In the genomic region with DNA sequence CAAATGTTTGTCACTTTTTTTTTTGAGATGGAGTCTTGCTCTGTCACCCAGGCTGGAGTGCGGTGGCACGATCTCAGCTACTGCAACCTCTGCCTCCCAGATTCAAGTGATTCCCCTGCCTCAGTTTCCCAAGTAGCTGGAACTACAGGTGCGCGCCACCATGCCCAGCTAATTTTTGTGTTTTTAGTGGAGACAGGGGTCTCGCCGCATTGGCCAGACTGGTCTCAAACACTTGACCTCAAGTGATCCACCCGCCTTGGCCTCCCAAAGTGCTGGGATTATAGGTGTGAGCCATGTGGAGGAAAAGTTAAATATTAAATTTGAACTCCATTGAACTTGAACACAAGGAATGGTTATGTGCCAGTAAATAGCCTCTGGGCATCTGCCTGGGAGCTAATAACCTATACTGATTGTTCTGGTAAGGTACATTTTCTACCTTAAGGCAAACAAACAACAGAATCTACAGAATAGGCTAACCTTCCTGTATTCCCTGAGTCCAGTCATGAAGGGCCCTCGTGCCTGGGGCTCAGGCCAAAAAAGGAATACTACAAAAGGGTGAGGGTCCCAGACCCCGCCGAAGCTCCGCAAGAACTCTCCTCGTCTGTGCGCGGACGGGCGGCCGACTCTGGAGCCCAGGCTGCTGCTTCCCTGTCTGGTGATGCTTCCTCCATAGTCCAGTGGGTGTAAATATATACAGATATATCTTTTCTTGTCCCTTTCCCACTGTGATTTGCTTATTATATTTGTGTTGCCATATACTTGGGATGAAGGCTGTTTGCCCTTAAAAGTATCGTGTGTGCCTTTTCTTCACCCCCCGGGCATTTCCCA, we compare ENCODE assay signal across 9 cellular contexts.
A peak's percentile ranks its signal among the peaks of the same experiment; 100 is the strongest.
DNase-seq lines count a peak whose midpoint lies in the region; ATAC-seq, FAIRE-seq and TF ChIP-seq lines count a peak whose summit lies in the region.
"Had no signal": no experiment of that assay in that cellular context is flagged by ENCODE, and none has a peak within 500 bp of the region (broad histone marks: within the 10 kb centered on the region; RNA-seq: fewer than 3 reads in every experiment).

No MANE protein-coding gene starts in this region.

- FAIRE-seq in astrocyte (lab: Jason Lieb, UNC) (no peak), HTR-8/SVneo (lab: Jason Lieb, UNC) (no peak)

- H3K4me1 Mint-ChIP-seq in T-helper 1 cell treated with Interleukin-12 subunit alpha and Interleukin-12 subunit beta and Interleukin-4 antibody, amounts not matched to agents 30 μg/mL and 1 μg/mL, for 36 hours (ENCODE audit: low read depth), result peaks cover 5% of the 10 kb centered on the region
- peaks cover 13% of the 10 kb centered on the region for H3K4me1 Mint-ChIP-seq in astrocyte (ENCODE audit: low read depth, unreplicated experiment)

- H3K36me3 Mint-ChIP-seq in T-helper 1 cell treated with Interleukin-12 subunit alpha and Interleukin-12 subunit beta and Interleukin-4 antibody, amounts not matched to agents 30 μg/mL and 1 μg/mL, for 36 hours (ENCODE audit: low read depth), result no peaks in the 10 kb centered on the region
- H3K36me3 Mint-ChIP-seq in astrocyte (ENCODE audit: low read depth, unreplicated experiment), result no peaks in the 10 kb centered on the region

- TF ChIP-seq POLR2A in tibial nerve (IDR thresholded peaks at IDR 0.05), result no peak

- 58 to 63% methylated on average over 18 to 19 of the region's 19 CpGs for WGBS in tibial nerve, 2 donors

- H3K9me3 Mint-ChIP-seq in T-helper 1 cell treated with Interleukin-12 subunit alpha and Interleukin-12 subunit beta and Interleukin-4 antibody, amounts not matched to agents 30 μg/mL and 1 μg/mL, for 36 hours, result no peaks in the 10 kb centered on the region
- no peaks in the 10 kb centered on the region for H3K9me3 Mint-ChIP-seq in astrocyte (ENCODE audit: unreplicated experiment)

- H2AFZ ChIP-seq in astrocyte (ENCODE audit: low read depth, low read length), result peak overlapping the region; percentile 91

- peak overlapping the region; percentile 61 for H3K4me3 ChIP-seq in astrocyte (ENCODE audit: insufficient read depth, low read depth, low read length)
- H3K4me3 ChIP-seq in tibial nerve, result peak overlapping the region; percentile 40 to 57 (median 48)

- no peak for TF ChIP-seq EP300 in tibial nerve (IDR thresholded peaks at IDR 0.05)

- H3K79me2 ChIP-seq in astrocyte (ENCODE audit: insufficient read depth, low read length), result no peaks in the 10 kb centered on the region

- H3K4me2 ChIP-seq in astrocyte (ENCODE audit: low read length), result peak overlapping the region; percentile 89

- peak; percentile 71 for ATAC-seq in left lobe of liver
- no peak for ATAC-seq in HG02973 (IDR thresholded peaks at IDR 0.05; ENCODE audit: unreplicated experiment)

- H3K27me3 Mint-ChIP-seq in T-helper 1 cell treated with Interleukin-12 subunit alpha and Interleukin-12 subunit beta and Interleukin-4 antibody, amounts not matched to agents 30 μg/mL and 1 μg/mL, for 36 hours (ENCODE audit: low read depth), result peaks cover 28% of the 10 kb centered on the region
- peaks cover 13% of the 10 kb centered on the region for H3K27me3 Mint-ChIP-seq in astrocyte (ENCODE audit: low read depth, unreplicated experiment)

- H3K4me3 Mint-ChIP-seq in T-helper 1 cell treated with Interleukin-12 subunit alpha and Interleukin-12 subunit beta and Interleukin-4 antibody, amounts not matched to agents 30 μg/mL and 1 μg/mL, for 36 hours, result peak overlapping the region; percentile 6
- no peak overlapping the region for H3K4me3 Mint-ChIP-seq in astrocyte (ENCODE audit: unreplicated experiment)

- DNase-seq in T-helper 1 cell (no peak), astrocyte (ENCODE audit: low read depth) (no peak), left lobe of liver (ENCODE audit: low spot score) (peak; percentile 50), tibial nerve (ENCODE audit: low spot score in 2 of 2) (no peak), HTR-8/SVneo (ENCODE audit: insufficient read length, low spot score) (no peak), SKM-1 treated with dmso at 0.1 percent for 144 hours (lab: John Stamatoyannopoulos, UW; ENCODE audit: unreplicated experiment) (no peak)
- DNase-seq: activated CD4-positive, CD25-positive, alpha-beta regulatory T cell treated with anti-CD3 and anti-CD28 coated beads, Interleukin-2, amount 50 U/mL, for 72 hours had no signal

- H3K36me3 ChIP-seq in astrocyte (ENCODE audit: insufficient read depth, low read length), result no peaks in the 10 kb centered on the region
- no peaks in the 10 kb centered on the region for H3K36me3 ChIP-seq in tibial nerve

- no peak overlapping the region for H3K27ac Mint-ChIP-seq in T-helper 1 cell treated with Interleukin-12 subunit alpha and Interleukin-12 subunit beta and Interleukin-4 antibody, amounts not matched to agents 30 μg/mL and 1 μg/mL, for 36 hours
- H3K27ac Mint-ChIP-seq in astrocyte (ENCODE audit: unreplicated experiment), result no peak overlapping the region

- H3K4me1 ChIP-seq in astrocyte (ENCODE audit: insufficient read depth, low read length), result no peaks in the 10 kb centered on the region
- peaks cover 0 to 15% (median 0%) of the 10 kb centered on the region in 4 donors for H3K4me1 ChIP-seq in tibial nerve

- H3K9me3 ChIP-seq in astrocyte (ENCODE audit: insufficient read depth, low read depth, low read length) (no peaks in the 10 kb centered on the region), tibial nerve (no peaks in the 10 kb centered on the region)

- TF ChIP-seq CTCF in astrocyte (IDR thresholded peaks at IDR 0.05; ENCODE audit: insufficient read depth, low read depth, low read length), result no peak
- no peak for TF ChIP-seq CTCF in tibial nerve (IDR thresholded peaks at IDR 0.05)

- H3K27me3 ChIP-seq in astrocyte (ENCODE audit: insufficient read depth, low read length), result peaks cover 6% of the 10 kb centered on the region
- no peaks in the 10 kb centered on the region for H3K27me3 ChIP-seq in tibial nerve

- H3K27ac ChIP-seq in astrocyte (ENCODE audit: low read depth, low read length) (no peak overlapping the region), tibial nerve (peak overlapping the region in 3 of 4 donors; percentile 69 to 83 (median 77))

- peak overlapping the region; percentile 62 for H3K9ac ChIP-seq in astrocyte (ENCODE audit: low read length)

- H4K20me1 ChIP-seq in astrocyte (ENCODE audit: insufficient read depth, low read length), result no peaks in the 10 kb centered on the region
